In the genomic region with DNA sequence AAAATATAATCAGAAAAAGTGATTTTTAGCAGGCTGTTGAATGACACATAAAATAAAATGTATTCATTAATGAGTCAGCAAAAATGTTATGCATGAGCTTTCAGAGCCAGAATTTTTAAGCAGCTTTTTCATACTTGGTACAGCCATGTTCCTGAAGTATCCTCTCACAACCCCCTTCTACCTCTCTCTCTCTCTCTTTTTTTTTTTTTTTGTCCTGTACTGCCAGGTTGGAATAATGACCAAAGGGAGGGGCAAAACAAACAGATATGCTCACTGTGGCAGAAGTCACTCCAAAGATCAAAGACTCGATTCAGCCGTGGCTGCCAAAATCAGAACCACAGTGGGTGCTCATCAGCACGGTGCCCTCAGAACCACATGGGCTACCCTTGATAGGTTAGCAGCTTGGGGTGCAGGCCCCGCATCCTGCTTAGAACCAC, we compare ENCODE assay signal across 14 cellular contexts.
DNase-seq lines count a peak whose midpoint lies in the region; ATAC-seq and TF ChIP-seq lines count a peak whose summit lies in the region.
"Had no signal": no experiment of that assay in that cellular context is flagged by ENCODE, and none has a peak within 500 bp of the region (broad histone marks: within the 10 kb centered on the region; RNA-seq: fewer than 3 reads in every experiment).

No MANE protein-coding gene starts in this region.

- no peaks in the 10 kb centered on the region for H3K9me3 Mint-ChIP-seq in natural killer cell
- no peaks in the 10 kb centered on the region for H3K9me3 Mint-ChIP-seq in natural killer cell treated with Interleukin-12 subunit alpha and Interleukin-12 subunit beta and Interleukin-15 and Interleukin-18, amount 100 ng/mL, for 72 hours

- no peak for TF ChIP-seq CTCF in natural killer cell (IDR thresholded peaks at IDR 0.05)
- no peak for TF ChIP-seq CTCF in dorsolateral prefrontal cortex (IDR thresholded peaks at IDR 0.05 in 54 of 56, conservative IDR thresholded peaks at IDR 0.05 in 2 of 56; ENCODE audit: low read depth in 1 of 56, partially characterized antibody in 56 of 56)

- peaks cover 7 to 11% of the 10 kb centered on the region in 2 donors for H3K4me1 Mint-ChIP-seq in natural killer cell
- peaks cover 4 to 7% of the 10 kb centered on the region in 2 donors for H3K4me1 Mint-ChIP-seq in natural killer cell treated with Interleukin-12 subunit alpha and Interleukin-12 subunit beta and Interleukin-15 and Interleukin-18, amount 100 ng/mL, for 72 hours (ENCODE audit: low read depth in 2 of 2)

- H3K27me3 ChIP-seq in adipocyte (replicated peaks; ENCODE audit: control insufficient read depth, insufficient read depth, low read length), result no peaks in the 10 kb centered on the region
- no peaks in the 10 kb centered on the region for H3K27me3 ChIP-seq in dorsolateral prefrontal cortex
- H3K27me3 ChIP-seq: ovary had no signal

- H3K27ac Mint-ChIP-seq in natural killer cell, result peak overlapping the region in 1 of 2 donors; percentile 51
- H3K27ac Mint-ChIP-seq in natural killer cell treated with Interleukin-12 subunit alpha and Interleukin-12 subunit beta and Interleukin-15 and Interleukin-18, amount 100 ng/mL, for 72 hours, result no peak overlapping the region

- H3K9ac ChIP-seq in adipocyte (ENCODE audit: low read length), result no peak overlapping the region

- peaks cover 12% of the 10 kb centered on the region for H3K4me1 ChIP-seq in adipocyte (ENCODE audit: control insufficient read depth, insufficient read depth, low read length)

- no peak for TF ChIP-seq POLR2A in GM18505 (IDR thresholded peaks at IDR 0.05; ENCODE audit: borderline replicate concordance, extremely low read depth, insufficient read depth, insufficient read length)

- no peaks in the 10 kb centered on the region for H3K27me3 Mint-ChIP-seq in natural killer cell (ENCODE audit: low read depth in 2 of 2)
- H3K27me3 Mint-ChIP-seq in natural killer cell treated with Interleukin-12 subunit alpha and Interleukin-12 subunit beta and Interleukin-15 and Interleukin-18, amount 100 ng/mL, for 72 hours, result no peaks in the 10 kb centered on the region

- H3K4me3 ChIP-seq in adipocyte (ENCODE audit: low read length) (no peak overlapping the region), dorsolateral prefrontal cortex (no peak overlapping the region)
- H3K4me3 ChIP-seq: ovary had no signal

- H3K9me3 ChIP-seq in adipocyte (ENCODE audit: control insufficient read depth, low read length), result no peaks in the 10 kb centered on the region
- H3K9me3 ChIP-seq: ovary had no signal

- H3K36me3 Mint-ChIP-seq in natural killer cell, result no peaks in the 10 kb centered on the region
- H3K36me3 Mint-ChIP-seq in natural killer cell treated with Interleukin-12 subunit alpha and Interleukin-12 subunit beta and Interleukin-15 and Interleukin-18, amount 100 ng/mL, for 72 hours, result no peaks in the 10 kb centered on the region

- H3K36me3 ChIP-seq in adipocyte (ENCODE audit: control insufficient read depth, insufficient read depth, low read length, severe bottlenecking), result no peaks in the 10 kb centered on the region
- H3K36me3 ChIP-seq: ovary had no signal

- no peak overlapping the region for H3K27ac ChIP-seq in dorsolateral prefrontal cortex
- H3K27ac ChIP-seq: ovary had no signal

- DNase-seq in natural killer cell, result no peak
- DNase-seq in natural killer cell treated with Interleukin-12 subunit alpha and Interleukin-12 subunit beta and Interleukin-15 and Interleukin-18, amount 100 ng/mL, for 72 hours (ENCODE audit: low spot score), result no peak
- peak; percentile 38 for DNase-seq in adipocyte (ENCODE audit: low read depth)
- peak; percentile 9 for DNase-seq in glomerular visceral epithelial cell (ENCODE audit: extremely low spot score)
- DNase-seq in hypothalamus (lab: John Stamatoyannopoulos, UW), result no peak
- no peak for DNase-seq in dorsolateral prefrontal cortex
- DNase-seq: activated CD4-positive, alpha-beta T cell treated with anti-CD3 and anti-CD28 coated beads for 4 hours; activated T-cell treated with anti-CD3 and anti-CD28 coated beads, Interleukin-2, amount 50 U/mL, for 1 hour; amniotic stem cell; NCI-H1930; ovary; T-helper 2 cell had no signal

- H3K4me3 Mint-ChIP-seq in natural killer cell, result no peak overlapping the region
- no peak overlapping the region for H3K4me3 Mint-ChIP-seq in natural killer cell treated with Interleukin-12 subunit alpha and Interleukin-12 subunit beta and Interleukin-15 and Interleukin-18, amount 100 ng/mL, for 72 hours

- ATAC-seq in natural killer cell, result peak; percentile 37 to 58 (median 38)
- no peak for ATAC-seq in natural killer cell treated with Interleukin-12 subunit alpha and Interleukin-12 subunit beta and Interleukin-15 and Interleukin-18, amount 100 ng/mL, for 72 hours
- ATAC-seq in GM18505 (IDR thresholded peaks at IDR 0.05; ENCODE audit: unreplicated experiment), result no peak
- ATAC-seq in GM19351 (IDR thresholded peaks at IDR 0.05; ENCODE audit: unreplicated experiment), result no peak

- intact Hi-C loops in natural killer cell (cut with micrococcal nuclease), result no loop called here
- intact Hi-C loops in dorsolateral prefrontal cortex (cut with DNase I), result no loop called here

Comparison
In these comparisons a context has a peak if more than half of its experiments do, and no peak if none do; other contexts are left out.
1. ATAC-seq: peak in natural killer cell (3 of 3); none in natural killer cell treated with Interleukin-12 subunit alpha and Interleukin-12 subunit beta and Interleukin-15 and Interleukin-18, amount 100 ng/mL, for 72 hours (0 of 2), GM18505 (single experiment) and GM19351 (single experiment).
2. DNase-seq: peak in adipocyte (single experiment) and glomerular visceral epithelial cell (single experiment); none in natural killer cell (single experiment), natural killer cell treated with Interleukin-12 subunit alpha and Interleukin-12 subunit beta and Interleukin-15 and Interleukin-18, amount 100 ng/mL, for 72 hours (single experiment), hypothalamus (0 of 51) and dorsolateral prefrontal cortex (0 of 10).